In genomic region chr11:69101792-69102152, GRCh38 we compare ENCODE assay signal across 1 cellular context.
TF ChIP-seq lines count a peak whose summit lies in the region.

No MANE protein-coding gene starts in this region.

TF ChIP-seq in SK-N-SH, 30 proteins besides CTCF, POLR2A, EP300 and RAD21 (continued from another document):
- TF ChIP-seq, protein P1, sequence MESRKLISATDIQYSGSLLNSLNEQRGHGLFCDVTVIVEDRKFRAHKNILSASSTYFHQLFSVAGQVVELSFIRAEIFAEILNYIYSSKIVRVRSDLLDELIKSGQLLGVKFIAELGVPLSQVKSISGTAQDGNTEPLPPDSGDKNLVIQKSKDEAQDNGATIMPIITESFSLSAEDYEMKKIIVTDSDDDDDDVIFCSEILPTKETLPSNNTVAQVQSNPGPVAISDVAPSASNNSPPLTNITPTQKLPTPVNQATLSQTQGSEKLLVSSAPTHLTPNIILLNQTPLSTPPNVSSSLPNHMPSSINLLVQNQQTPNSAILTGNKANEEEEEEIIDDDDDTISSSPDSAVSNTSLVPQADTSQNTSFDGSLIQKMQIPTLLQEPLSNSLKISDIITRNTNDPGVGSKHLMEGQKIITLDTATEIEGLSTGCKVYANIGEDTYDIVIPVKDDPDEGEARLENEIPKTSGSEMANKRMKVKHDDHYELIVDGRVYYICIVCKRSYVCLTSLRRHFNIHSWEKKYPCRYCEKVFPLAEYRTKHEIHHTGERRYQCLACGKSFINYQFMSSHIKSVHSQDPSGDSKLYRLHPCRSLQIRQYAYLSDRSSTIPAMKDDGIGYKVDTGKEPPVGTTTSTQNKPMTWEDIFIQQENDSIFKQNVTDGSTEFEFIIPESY (IDR thresholded peaks at IDR 0.05; ENCODE audit: borderline replicate concordance, low read depth) = no peak
- TF ChIP-seq FOSL2 (IDR thresholded peaks at IDR 0.05; ENCODE audit: borderline replicate concordance, low read depth) (no peak), JUND (IDR thresholded peaks at IDR 0.05) (no peak), ELF1 (IDR thresholded peaks at IDR 0.05) (no peak), RFX5 (IDR thresholded peaks at IDR 0.05; ENCODE audit: low read length) (no peak), REST (IDR thresholded peaks at IDR 0.05; ENCODE audit: low read depth, low read length) (no peak), FOXM1 (IDR thresholded peaks at IDR 0.05; ENCODE audit: low read depth) (no peak), YY1 (IDR thresholded peaks at IDR 0.05; ENCODE audit: low read depth) (no peak), TEAD4 (IDR thresholded peaks at IDR 0.05; ENCODE audit: borderline replicate concordance, insufficient read depth) (no peak)
